17 cellular contexts compared by ENCODE assay signal in the genomic region with DNA sequence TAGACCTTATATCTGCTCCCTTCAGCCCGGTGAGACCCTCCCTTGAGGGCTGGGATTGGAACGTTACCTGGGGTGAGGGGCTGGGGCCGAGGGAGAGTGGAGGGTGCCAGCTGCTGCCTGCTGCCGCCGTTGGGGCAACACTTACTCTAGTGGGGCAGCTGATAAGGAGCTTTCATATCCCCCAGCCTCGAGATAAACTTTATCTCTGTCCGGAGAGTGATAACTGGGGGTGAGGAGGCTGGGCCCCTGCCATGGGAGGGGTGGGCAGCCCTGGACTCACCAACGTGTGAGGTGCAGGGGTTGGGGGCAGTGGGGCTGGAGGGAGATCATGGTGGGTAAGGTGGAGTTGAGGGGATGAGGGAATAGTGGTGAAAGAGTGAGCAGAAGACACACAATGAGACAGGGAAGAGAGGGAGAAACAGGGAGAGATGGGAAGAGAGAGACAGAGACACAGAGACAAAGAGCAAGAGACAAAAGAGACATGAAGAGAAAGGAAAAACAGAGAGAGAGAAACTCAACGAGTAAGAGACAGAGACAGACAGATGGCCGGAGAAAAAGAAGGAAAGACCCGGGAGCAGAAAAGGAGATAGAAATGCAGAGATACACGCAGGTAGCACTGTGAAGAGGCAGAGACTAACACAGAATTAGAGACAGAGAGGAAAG. TPM values are rescaled to one million over a fixed set of nuclear protein-coding genes. Genes with fewer than 3 reads are reported as not detected.
DNase-seq lines count a peak whose midpoint lies in the region; ATAC-seq and TF ChIP-seq lines count a peak whose summit lies in the region.
"Had no signal": no experiment of that assay in that cellular context is flagged by ENCODE, and none has a peak within 500 bp of the region (broad histone marks: within the 10 kb centered on the region; RNA-seq: fewer than 3 reads in every experiment).

No MANE protein-coding gene starts in this region.

- H3K27ac Mint-ChIP-seq in CD8-positive, alpha-beta memory T cell = peak overlapping the region in 2 of 8 donors; percentile 19 to 55
- peak overlapping the region; percentile 44 for H3K27ac Mint-ChIP-seq in central memory CD8-positive, alpha-beta T cell (ENCODE audit: low read depth)
- H3K27ac Mint-ChIP-seq: CD8-positive, alpha-beta T cell had no signal

- H3K27me3 ChIP-seq in CD8-positive, alpha-beta memory T cell (ENCODE audit: insufficient read depth, low read length, poor library complexity, severe bottlenecking) = no peaks in the 10 kb centered on the region
- no peaks in the 10 kb centered on the region for H3K27me3 ChIP-seq in H7 (ENCODE audit: control insufficient read depth, insufficient read depth, low read length)
- no peaks in the 10 kb centered on the region for H3K27me3 ChIP-seq in A673 (replicated peaks; ENCODE audit: insufficient read depth, low read depth, low read length, poor library complexity)

- BruUV-seq in A673 (replicated peaks; lab: Mats Ljungman, UMichigan) = no TSS peak

- no peaks in the 10 kb centered on the region for H3K36me3 Mint-ChIP-seq in CD8-positive, alpha-beta memory T cell
- no peaks in the 10 kb centered on the region for H3K36me3 Mint-ChIP-seq in central memory CD8-positive, alpha-beta T cell (ENCODE audit: insufficient read depth)
- H3K36me3 Mint-ChIP-seq: CD8-positive, alpha-beta T cell had no signal

- no peak for ATAC-seq in central memory CD8-positive, alpha-beta T cell (replicated peaks; ENCODE audit: extremely low read depth, poor library complexity, severe bottlenecking)
- ATAC-seq: CD8-positive, alpha-beta T cell had no signal

- no peak for DNase-seq in CD8-positive, alpha-beta memory T cell
- DNase-seq in H7 = peak; percentile 22
- DNase-seq in central memory CD8-positive, alpha-beta T cell (ENCODE audit: low spot score in 2 of 2) = no peak
- DNase-seq in posterior vena cava (ENCODE audit: low spot score) = peak; percentile 40
- no peak for DNase-seq in GDM1 (lab: John Stamatoyannopoulos, UW)
- no peak for DNase-seq in A673 (ENCODE audit: low spot score)
- DNase-seq: AML-193; CD8-positive, alpha-beta T cell; COR-L47; DMS 273 treated with DMSO at 0.1 percent for 48 hours; DMS53; DND-41; EL had no signal

- POLR2A ChIA-PET in CD8-positive, alpha-beta memory T cell (lab: Charles Lee) = no interaction called here
- POLR2A ChIA-PET in A673 (lab: Charles Lee; ENCODE audit: low non-redundant PET) = no interaction called here

- peaks cover 7 to 13% (median 9%) of the 10 kb centered on the region in 3 donors for H3K4me1 Mint-ChIP-seq in CD8-positive, alpha-beta memory T cell
- peaks cover 19% of the 10 kb centered on the region for H3K4me1 Mint-ChIP-seq in central memory CD8-positive, alpha-beta T cell

- no peak overlapping the region for H3K4me3 Mint-ChIP-seq in CD8-positive, alpha-beta memory T cell
- no peak overlapping the region for H3K4me3 Mint-ChIP-seq in central memory CD8-positive, alpha-beta T cell
- H3K4me3 Mint-ChIP-seq: CD8-positive, alpha-beta T cell had no signal

- peaks cover 0 to 2% (median 0%) of the 10 kb centered on the region in 5 donors for H3K9me3 Mint-ChIP-seq in CD8-positive, alpha-beta memory T cell
- H3K9me3 Mint-ChIP-seq in central memory CD8-positive, alpha-beta T cell = no peaks in the 10 kb centered on the region
- H3K9me3 Mint-ChIP-seq: CD8-positive, alpha-beta T cell had no signal

- TF ChIP-seq CTCF in A673 (conservative IDR thresholded peaks at IDR 0.05; ENCODE audit: low read depth, low read length) = no peak

- no peaks in the 10 kb centered on the region for H3K9me3 ChIP-seq in CD8-positive, alpha-beta memory T cell (ENCODE audit: low read length)
- no peaks in the 10 kb centered on the region for H3K9me3 ChIP-seq in A673 (ENCODE audit: low read depth, low read length, poor library complexity, severe bottlenecking)
- H3K9me3 ChIP-seq: BLaER1, HAP-1 had no signal

- no peak overlapping the region for H3K4me3 ChIP-seq in CD8-positive, alpha-beta memory T cell (ENCODE audit: low read length)
- no peak overlapping the region for H3K4me3 ChIP-seq in H7 (ENCODE audit: insufficient read depth, low read depth, low read length)
- no peak overlapping the region for H3K4me3 ChIP-seq in A673 (ENCODE audit: low read depth, low read length, poor library complexity, severe bottlenecking)
- H3K4me3 ChIP-seq: BLaER1, HAP-1 had no signal

- H3K27me3 Mint-ChIP-seq in CD8-positive, alpha-beta memory T cell = peaks cover 0 to 5% of the 10 kb centered on the region in 2 donors
- H3K27me3 Mint-ChIP-seq in central memory CD8-positive, alpha-beta T cell = peaks cover 9% of the 10 kb centered on the region

- H3K4me1 ChIP-seq in CD8-positive, alpha-beta memory T cell (ENCODE audit: insufficient read depth, low read length) = no peaks in the 10 kb centered on the region
- no peaks in the 10 kb centered on the region for H3K4me1 ChIP-seq in A673 (ENCODE audit: insufficient read depth, low read length, poor library complexity, severe bottlenecking)
- H3K4me1 ChIP-seq: BLaER1, HAP-1 had no signal

- H3K27ac ChIP-seq in CD8-positive, alpha-beta memory T cell (ENCODE audit: low read depth, low read length) = peak overlapping the region; percentile 77
- H3K27ac ChIP-seq in A673 (ENCODE audit: low read depth, low read length, poor library complexity, severe bottlenecking) = no peak overlapping the region
- H3K27ac ChIP-seq: BLaER1 had no signal

- CTCF ChIA-PET in CD8-positive, alpha-beta memory T cell (lab: Charles Lee) = no interaction called here
- CTCF ChIA-PET in A673 (lab: Charles Lee) = no interaction called here

- intact Hi-C loops in posterior vena cava (cut with DNase I) = no loop called here
- intact Hi-C loops in A673 (cut with micrococcal nuclease; ENCODE audit: unreplicated experiment) = no loop called here

- no peaks in the 10 kb centered on the region for H3K36me3 ChIP-seq in CD8-positive, alpha-beta memory T cell (ENCODE audit: insufficient read depth, low read length)
- no peaks in the 10 kb centered on the region for H3K36me3 ChIP-seq in H7 (replicated peaks; ENCODE audit: control insufficient read depth, insufficient read depth, low read length)
- H3K36me3 ChIP-seq in A673 (ENCODE audit: insufficient read depth, low read length, poor library complexity, severe bottlenecking) = no peaks in the 10 kb centered on the region
- H3K36me3 ChIP-seq: BLaER1, HAP-1 had no signal

RNA-seq across cellular contexts. Expression of a gene that starts 1.6 kb away (rescaled TPM):
- total RNA-seq in CD8-positive, alpha-beta memory T cell = not detected
- not detected for polyA plus RNA-seq in CD8-positive, alpha-beta memory T cell
- total RNA-seq in H7 (2014; rRNA removed; shearing (Covaris generic)) = not detected in 2 replicates
- under 1 TPM in 1 of 2 donors, not detected in 1; 0.42 TPM for total RNA-seq in posterior vena cava
- not detected in 2 replicates for total RNA-seq in A673 (2021)
- total RNA-seq: CD8-positive, alpha-beta T cell; G401; H1 had no signal

RNA-seq across cellular contexts. Expression of a gene that starts 13.9 kb away (rescaled TPM):
- 10 to 100 TPM; 53.5 to 65.0 TPM for total RNA-seq in CD8-positive, alpha-beta memory T cell
- polyA plus RNA-seq in CD8-positive, alpha-beta memory T cell = 25.7 TPM
- total RNA-seq in H7 (2014; rRNA removed; shearing (Covaris generic)) = 52.4 and 54.8 TPM in 2 replicates
- total RNA-seq in posterior vena cava (10 to 100 TPM; 45.4 to 54.3 TPM), A673 (2021) (49.4 and 82.5 TPM in 2 replicates)

RNA-seq across cellular contexts. Expression of a gene that starts 26.4 kb away (rescaled TPM):
- not detected for total RNA-seq in CD8-positive, alpha-beta memory T cell
- not detected for polyA plus RNA-seq in CD8-positive, alpha-beta memory T cell
- not detected in 2 replicates for total RNA-seq in H7 (2014; rRNA removed; shearing (Covaris generic))
- not detected for total RNA-seq in posterior vena cava
- not detected in 2 replicates for total RNA-seq in A673 (2021)
- total RNA-seq: CD8-positive, alpha-beta T cell; G401; H1 had no signal

RNA-seq across cellular contexts. Expression of a gene that starts 38.4 kb away (rescaled TPM):
- total RNA-seq in CD8-positive, alpha-beta memory T cell = under 1 TPM in 1 of 2 experiments, not detected in 1; 0.18 TPM
- polyA plus RNA-seq in CD8-positive, alpha-beta memory T cell = not detected
- total RNA-seq in H7 (2014; rRNA removed; shearing (Covaris generic)) = 0.21 TPM in 1 of 2 replicates, not detected in the other
- total RNA-seq in posterior vena cava (not detected), A673 (2021) (not detected in 2 replicates)
- total RNA-seq: CD8-positive, alpha-beta T cell; H1 had no signal

RNA-seq across cellular contexts. Expression of a gene that starts 47.5 kb away (rescaled TPM):
- 1 to 10 TPM; 2.3 to 3.2 TPM for total RNA-seq in CD8-positive, alpha-beta memory T cell
- polyA plus RNA-seq in CD8-positive, alpha-beta memory T cell = 11.1 TPM
- 0.59 and 1.6 TPM in 2 replicates for total RNA-seq in H7 (2014; rRNA removed; shearing (Covaris generic))
- total RNA-seq in posterior vena cava (1 to 10 TPM in 1 of 2 donors, under 1 TPM in 1; 0.52 to 2.4 TPM), A673 (2021) (16.9 and 17.6 TPM in 2 replicates)

Comparison
In these comparisons a context has a peak if more than half of its experiments do, and no peak if none do; other contexts are left out.
1. DNase-seq: peak in H7 (single experiment) and posterior vena cava (single experiment); none in CD8-positive, alpha-beta memory T cell (0 of 5), central memory CD8-positive, alpha-beta T cell (0 of 2), GDM1 (single experiment) and A673 (single experiment).